In genomic region chr13:61685683-61686013, GRCh38 we compare ENCODE assay signal across 11 cellular contexts.
DNase-seq lines count a peak whose midpoint lies in the region; ATAC-seq and TF ChIP-seq lines count a peak whose summit lies in the region.
"Had no signal": no experiment of that assay in that cellular context is flagged by ENCODE, and none has a peak within 500 bp of the region (broad histone marks: within the 10 kb centered on the region; RNA-seq: fewer than 3 reads in every experiment).

No MANE protein-coding gene starts in this region.

- H2BK15ac ChIP-seq in H9 (ENCODE audit: low read depth, low read length) (no peak overlapping the region), neuronal stem cell (ENCODE audit: low read length) (no peak overlapping the region)

- H3K27me3 Mint-ChIP-seq in H9 (ENCODE audit: low read depth): no peaks in the 10 kb centered on the region
- H3K27me3 Mint-ChIP-seq in immature natural killer cell (ENCODE audit: low read depth in 3 of 3): peaks cover 0 to 2% (median 2%) of the 10 kb centered on the region in 3 donors

- H3K27ac ChIP-seq in H9 (ENCODE audit: insufficient read length, low read depth, low read length): no peak overlapping the region
- no peak overlapping the region for H3K27ac ChIP-seq in neuronal stem cell (replicated peaks; ENCODE audit: low read length)
- H3K27ac ChIP-seq in trophoblast cell (ENCODE audit: low read depth, low read length): no peak overlapping the region
- H3K27ac ChIP-seq: dorsolateral prefrontal cortex, suprapubic skin had no signal

- H4K91ac ChIP-seq in H9 (ENCODE audit: insufficient read length, low read depth, low read length): no peak overlapping the region
- H4K91ac ChIP-seq in neuronal stem cell (ENCODE audit: low read depth, low read length, poor library complexity): no peak overlapping the region
- H4K91ac ChIP-seq in trophoblast cell (ENCODE audit: low read depth, low read length): no peak overlapping the region

- no peak overlapping the region for H3K23ac ChIP-seq in H9 (ENCODE audit: insufficient read length, low read depth, low read length)
- H3K23ac ChIP-seq in neuronal stem cell (ENCODE audit: low read depth, low read length, poor library complexity): no peak overlapping the region
- H3K23ac ChIP-seq in trophoblast cell (ENCODE audit: low read length): no peak overlapping the region

- H2BK20ac ChIP-seq in H9 (ENCODE audit: low read depth, low read length, poor library complexity, severe bottlenecking): no peak overlapping the region

- no peak overlapping the region for H2BK12ac ChIP-seq in H9 (ENCODE audit: insufficient read length, low read depth, low read length)
- H2BK12ac ChIP-seq in neuronal stem cell (ENCODE audit: low read length): no peak overlapping the region
- H2BK12ac ChIP-seq in trophoblast cell (ENCODE audit: low read length): no peak overlapping the region

- no peak overlapping the region for H4K12ac ChIP-seq in trophoblast cell (ENCODE audit: low read depth, low read length)

- no peaks in the 10 kb centered on the region for H3K79me1 ChIP-seq in H9 (ENCODE audit: insufficient read depth, low read depth, low read length, poor library complexity, severe bottlenecking)
- no peaks in the 10 kb centered on the region for H3K79me1 ChIP-seq in neuronal stem cell (ENCODE audit: low read depth, low read length)
- H3K79me1 ChIP-seq in trophoblast cell (ENCODE audit: low read length): no peaks in the 10 kb centered on the region

- H3K36me3 Mint-ChIP-seq in H9 (ENCODE audit: insufficient read depth in 1 of 3, low read depth in 3 of 3) (peaks cover 3 to 17% (median 6%) of the 10 kb centered on the region in 3 experiments; a peak in 6 of 7 replicates), immature natural killer cell (no peaks in the 10 kb centered on the region)

- no peak overlapping the region for H4K5ac ChIP-seq in H9 (ENCODE audit: insufficient read length, low read depth, low read length)

- H3K4me3 ChIP-seq in epithelial cell of esophagus (ENCODE audit: low read length) (no peak overlapping the region), neuronal stem cell (ENCODE audit: low read length in 2 of 2) (no peak overlapping the region), trophoblast cell (ENCODE audit: low read depth, low read length) (no peak overlapping the region)
- H3K4me3 ChIP-seq: dorsolateral prefrontal cortex, suprapubic skin had no signal

- H4K8ac ChIP-seq in H9 (replicated peaks; ENCODE audit: insufficient read length, low read depth, low read length): no peak overlapping the region
- H4K8ac ChIP-seq in neuronal stem cell (ENCODE audit: low read depth, low read length): no peak overlapping the region
- H4K8ac ChIP-seq in trophoblast cell (ENCODE audit: low read depth, low read length): no peak overlapping the region

- H3K4me1 Mint-ChIP-seq in H9 (no peaks in the 10 kb centered on the region), immature natural killer cell (no peaks in the 10 kb centered on the region)

- H3K9me3 ChIP-seq in H9 (ENCODE audit: control insufficient read depth, low read depth, low read length): no peaks in the 10 kb centered on the region
- peaks cover 0 to 3% of the 10 kb centered on the region in 2 donors for H3K9me3 ChIP-seq in neuronal stem cell (replicated peaks in 1 of 2; ENCODE audit: control insufficient read depth in 2 of 2, insufficient read depth in 1 of 2, low read depth in 1 of 2, low read length in 2 of 2)
- H3K9me3 ChIP-seq in trophoblast cell (ENCODE audit: insufficient read depth, low read depth, low read length): no peaks in the 10 kb centered on the region
- H3K9me3 ChIP-seq: suprapubic skin had no signal

- H3K9ac ChIP-seq in H9 (ENCODE audit: extremely low read depth, insufficient read length, low read length) (no peak overlapping the region), neuronal stem cell (ENCODE audit: low read depth, low read length, poor library complexity) (no peak overlapping the region), trophoblast cell (ENCODE audit: low read length) (no peak overlapping the region)

- H2BK5ac ChIP-seq in H9 (ENCODE audit: insufficient read length, low read length) (no peak overlapping the region), neuronal stem cell (ENCODE audit: low read length) (no peak overlapping the region), trophoblast cell (ENCODE audit: low read depth, low read length, poor library complexity) (no peak overlapping the region)

- H3T11ph ChIP-seq in H9 (ENCODE audit: low read length): no peak overlapping the region

- peak; percentile 63 for DNase-seq in H9
- DNase-seq in NCI-H69 (lab: John Stamatoyannopoulos, UW): peak; percentile 23
- peak; percentile 60 for DNase-seq in epithelial cell of esophagus (ENCODE audit: low read depth)
- peak; percentile 20 for DNase-seq in neuronal stem cell (ENCODE audit: low spot score)
- DNase-seq in trophoblast cell: no peak
- no peak for DNase-seq in immature natural killer cell
- DNase-seq: activated CD4-positive, CD25-positive, alpha-beta regulatory T cell treated with anti-CD3 and anti-CD28 coated beads, Interleukin-2, amount 50 U/mL, for 72 hours; dorsolateral prefrontal cortex; stimulated activated CD4-positive, alpha-beta T cell treated with anti-CD3 and anti-CD28 coated beads, Interleukin-2, amount 100 ng/mL, for 48 hours had no signal

- H3K4me2 ChIP-seq in H9 (ENCODE audit: insufficient read depth, insufficient read length, low read length): no peak overlapping the region
- no peak overlapping the region for H3K4me2 ChIP-seq in neuronal stem cell (ENCODE audit: insufficient read depth, low read length, poor library complexity, severe bottlenecking)
- no peak overlapping the region for H3K4me2 ChIP-seq in trophoblast cell (ENCODE audit: low read length)

- H3K56ac ChIP-seq in H9 (ENCODE audit: insufficient read length, low read depth, low read length): no peak overlapping the region

- H3K27me3 ChIP-seq in H9 (ENCODE audit: insufficient read depth, low read length) (no peaks in the 10 kb centered on the region), neuronal stem cell (ENCODE audit: control insufficient read depth in 3 of 3, insufficient read depth in 3 of 3, low read depth in 1 of 3, low read length in 3 of 3) (no peaks in the 10 kb centered on the region), trophoblast cell (ENCODE audit: insufficient read depth, low read length) (no peaks in the 10 kb centered on the region)
- H3K27me3 ChIP-seq: dorsolateral prefrontal cortex, suprapubic skin had no signal

- H2AK5ac ChIP-seq in H9 (ENCODE audit: insufficient read length, low read length) (no peak overlapping the region), neuronal stem cell (ENCODE audit: low read depth, low read length) (no peak overlapping the region), trophoblast cell (ENCODE audit: low read length) (no peak overlapping the region)

- H3K4me1 ChIP-seq in H9 (ENCODE audit: insufficient read depth, low read length) (no peaks in the 10 kb centered on the region), neuronal stem cell (ENCODE audit: control insufficient read depth in 2 of 2, insufficient read depth in 1 of 2, low read depth in 1 of 2, low read length in 2 of 2) (no peaks in the 10 kb centered on the region), trophoblast cell (ENCODE audit: control insufficient read depth in 1 of 2, insufficient read depth in 2 of 2, low read length in 2 of 2) (no peaks in the 10 kb centered on the region)
- H3K4me1 ChIP-seq: suprapubic skin had no signal

- no peaks in the 10 kb centered on the region for H3K36me3 ChIP-seq in neuronal stem cell (replicated peaks in 1 of 2; ENCODE audit: control insufficient read depth in 2 of 2, insufficient read depth in 2 of 2, low read length in 2 of 2)
- peaks cover 0 to 1% of the 10 kb centered on the region in 2 experiments for H3K36me3 ChIP-seq in trophoblast cell (ENCODE audit: control insufficient read depth in 1 of 2, insufficient read depth in 2 of 2, low read length in 2 of 2)
- H3K36me3 ChIP-seq: suprapubic skin had no signal

- TF ChIP-seq CTCF in H9 (conservative IDR thresholded peaks at IDR 0.05) (peak; percentile 72), epithelial cell of esophagus (IDR thresholded peaks at IDR 0.05; ENCODE audit: insufficient read depth, low read depth, low read length, missing control alignments) (peak; percentile 66)

- H4K20me1 ChIP-seq in H9 (ENCODE audit: control insufficient read depth, insufficient read depth, insufficient read length): no peaks in the 10 kb centered on the region

- H3K9me3 Mint-ChIP-seq in H9 (peaks cover 12 to 13% of the 10 kb centered on the region in 2 experiments), immature natural killer cell (peaks cover 18 to 72% (median 41%) of the 10 kb centered on the region in 6 donors)

- no peak overlapping the region for H3K18ac ChIP-seq in H9 (ENCODE audit: insufficient read length, low read depth, low read length)
- H3K18ac ChIP-seq in neuronal stem cell (ENCODE audit: low read length): no peak overlapping the region
- no peak overlapping the region for H3K18ac ChIP-seq in trophoblast cell (ENCODE audit: low read length)

- WGBS in H9 (ENCODE audit: extremely low coverage, insufficient read length, low lambda C conversion rate): no CpG with 5 or more reads among the region's 2 CpGs
- no CpG with 5 or more reads among the region's 2 CpGs for WGBS in neuronal stem cell (ENCODE audit: extremely low coverage in 2 of 2, insufficient read length in 2 of 2, insufficient replicate concordance in 1 of 2), 2 donors
- no CpG with 5 or more reads among the region's 2 CpGs for WGBS in trophoblast cell (ENCODE audit: extremely low coverage, insufficient coverage, insufficient read length)

- H2BK120ac ChIP-seq in H9 (ENCODE audit: low read depth, low read length, poor library complexity, severe bottlenecking) (no peak overlapping the region), neuronal stem cell (ENCODE audit: low read depth, low read length) (no peak overlapping the region), trophoblast cell (ENCODE audit: insufficient read depth, low read length, poor library complexity) (no peak overlapping the region)

- H3K4me3 Mint-ChIP-seq in H9 (no peak overlapping the region), immature natural killer cell (no peak overlapping the region)

- no peaks in the 10 kb centered on the region for H3K23me2 ChIP-seq in H9 (ENCODE audit: insufficient read length, low read depth, low read length, poor library complexity, severe bottlenecking)

- H3K4ac ChIP-seq in H9 (ENCODE audit: low read depth, low read length) (no peak overlapping the region), neuronal stem cell (ENCODE audit: low read length) (no peak overlapping the region), trophoblast cell (ENCODE audit: low read depth, low read length) (no peak overlapping the region)

- H2AFZ ChIP-seq in H9 (ENCODE audit: low read length) (no peak overlapping the region), neuronal stem cell (ENCODE audit: low read length) (no peak overlapping the region), trophoblast cell (ENCODE audit: insufficient read depth, low read length, poor library complexity) (no peak overlapping the region)

- no peak for ATAC-seq in activated CD4-positive, CD25-positive, alpha-beta regulatory T cell treated with anti-CD3 and anti-CD28 coated beads, Interleukin-2, amount 50 U/mL, for 24 hours

- H3K27ac Mint-ChIP-seq in H9 (no peak overlapping the region), immature natural killer cell (no peak overlapping the region)

- H3K79me2 ChIP-seq in H9 (ENCODE audit: insufficient read depth, low read length) (no peaks in the 10 kb centered on the region), trophoblast cell (ENCODE audit: control insufficient read depth, insufficient read depth, low read length, poor library complexity) (no peaks in the 10 kb centered on the region)

- no peak overlapping the region for H3K14ac ChIP-seq in H9 (ENCODE audit: insufficient read depth, low read length)
- no peak overlapping the region for H3K14ac ChIP-seq in neuronal stem cell (ENCODE audit: low read length)
- H3K14ac ChIP-seq in trophoblast cell (ENCODE audit: low read length): no peak overlapping the region

Comparison
In these comparisons a context has a peak if more than half of its experiments do, and no peak if none do; other contexts are left out.
1. DNase-seq: peak in H9 (single experiment), NCI-H69 (single experiment), epithelial cell of esophagus (single experiment) and neuronal stem cell (single experiment); none in trophoblast cell (0 of 2) and immature natural killer cell (0 of 3).